In genomic region chr9:16744386-16744785, GRCh38 we compare ENCODE assay signal across 33 cellular contexts.
DNase-seq lines count a peak whose midpoint lies in the region; ATAC-seq and TF ChIP-seq lines count a peak whose summit lies in the region.
"Had no signal": no experiment of that assay in that cellular context is flagged by ENCODE, and none has a peak within 500 bp of the region (broad histone marks: within the 10 kb centered on the region; RNA-seq: fewer than 3 reads in every experiment).

No MANE protein-coding gene starts in this region.

- DNase-seq in HFFc6 (peak; percentile 4), brain microvascular endothelial cell (peak; percentile 56), iris pigment epithelial cell (ENCODE audit: low read depth) (peak; percentile 64), 8988T (no peak)
- DNase-seq in activated naive CD4-positive, alpha-beta T cell treated with anti-CD3 and anti-CD28 coated beads, Interleukin-2, amount 50 U/mL, for 72 hours (ENCODE audit: low spot score in 2 of 2) = no peak
- DNase-seq: activated CD4-positive, alpha-beta T cell treated with anti-CD3 and anti-CD28 coated beads, Interleukin-2, amount 50 U/mL, for 4 hours; activated CD4-positive, CD25-positive, alpha-beta regulatory T cell; activated naive CD4-positive, alpha-beta T cell treated with Interleukin-2 at 50 U/mL for 16 hours; activated T-cell treated with anti-CD3 and anti-CD28 coated beads, Interleukin-2, amount 50 U/mL, for 72 hours; adrenal gland; CD4-positive, CD25-positive, alpha-beta regulatory T cell; effector CD4-positive, alpha-beta T cell; hypothalamus; left ventricle myocardium inferior; midbrain; MM.1S; naive thymus-derived CD4-positive, alpha-beta T cell; NCI-H1417 treated with DMSO at 0.1 percent for 48 hours; NCI-H2107; NCI-H446 treated with DMSO at 0.1 percent for 48 hours; NCI-H82; nucleus accumbens; RPMI8226; stimulated activated CD4-positive, alpha-beta T cell treated with anti-CD3 and anti-CD28 coated beads, Interleukin-4, amount 100 ng/mL, for 1 hour; substantia nigra; T-helper 1 cell had no signal

- ATAC-seq in HG02840 (IDR thresholded peaks at IDR 0.05; ENCODE audit: low FRiP score, unreplicated experiment) = no peak
- no peak for ATAC-seq in GM21381 (IDR thresholded peaks at IDR 0.05; ENCODE audit: unreplicated experiment)
- ATAC-seq in activated naive CD4-positive, alpha-beta T cell treated with anti-CD3 and anti-CD28 coated beads, Interleukin-2, amount 50 U/mL, for 72 hours = no peak
- ATAC-seq: activated T-cell treated with anti-CD3 and anti-CD28 coated beads, Interleukin-2, amount 50 U/mL, for 72 hours; gastroesophageal sphincter; K562; naive thymus-derived CD4-positive, alpha-beta T cell; stimulated activated effector memory CD8-positive, alpha-beta T cell treated with anti-CD3 and anti-CD28 coated beads, Interleukin-12 subunit alpha, Interleukin-12 subunit beta, amount 100 ng/mL, for 72 hours had no signal

- in situ Hi-C loops in brain microvascular endothelial cell (cut with HindIII; ENCODE audit: low pct_ligation_motif_present, low sequenced_read_pairs) = no loop called here

- H3K36me3 Mint-ChIP-seq in HFFc6 (ENCODE audit: low read depth) = no peaks in the 10 kb centered on the region
- no peaks in the 10 kb centered on the region for H3K36me3 Mint-ChIP-seq in activated naive CD4-positive, alpha-beta T cell treated with anti-CD3 and anti-CD28 coated beads, Interleukin-2, amount 50 U/mL, for 72 hours
- H3K36me3 Mint-ChIP-seq: CD4-positive, CD25-positive, alpha-beta regulatory T cell; naive thymus-derived CD4-positive, alpha-beta T cell; stimulated activated effector memory CD8-positive, alpha-beta T cell treated with anti-CD3 and anti-CD28 coated beads, Interleukin-12 subunit alpha, Interleukin-12 subunit beta, amount 100 ng/mL, for 72 hours had no signal

- no peak overlapping the region for H3K4me3 ChIP-seq in brain microvascular endothelial cell (ENCODE audit: low read depth, low read length)
- H3K4me3 ChIP-seq: adrenal gland, breast epithelium, gastroesophageal sphincter, K562, left ventricle myocardium inferior had no signal

- TF ChIP-seq CTCF in HFFc6 (IDR thresholded peaks at IDR 0.05) = no peak
- no peak for TF ChIP-seq CTCF in brain microvascular endothelial cell (IDR thresholded peaks at IDR 0.05; ENCODE audit: low read depth, low read length, missing control alignments)

- no peaks in the 10 kb centered on the region for H3K27me3 ChIP-seq in brain microvascular endothelial cell (replicated peaks)
- H3K27me3 ChIP-seq: adrenal gland, breast epithelium, gastroesophageal sphincter had no signal

- no peaks in the 10 kb centered on the region for H3K9me3 Mint-ChIP-seq in HFFc6
- H3K9me3 Mint-ChIP-seq in activated naive CD4-positive, alpha-beta T cell treated with anti-CD3 and anti-CD28 coated beads, Interleukin-2, amount 50 U/mL, for 72 hours = peaks cover 12 to 15% of the 10 kb centered on the region in 2 donors
- H3K9me3 Mint-ChIP-seq: type B pancreatic cell had no signal

- no peaks in the 10 kb centered on the region for H3K36me3 ChIP-seq in brain microvascular endothelial cell (replicated peaks)
- H3K36me3 ChIP-seq: adrenal gland, breast epithelium, gastroesophageal sphincter, left ventricle myocardium inferior had no signal

- no peak overlapping the region for H3K4me3 Mint-ChIP-seq in HFFc6
- H3K4me3 Mint-ChIP-seq: activated T-cell treated with anti-CD3 and anti-CD28 coated beads, Interleukin-2, amount 50 U/mL, for 72 hours; CD4-positive, CD25-positive, alpha-beta regulatory T cell; naive thymus-derived CD4-positive, alpha-beta T cell; stimulated activated effector memory CD8-positive, alpha-beta T cell treated with anti-CD3 and anti-CD28 coated beads, Interleukin-12 subunit alpha, Interleukin-12 subunit beta, amount 100 ng/mL, for 72 hours; type B pancreatic cell had no signal

- peaks cover 12% of the 10 kb centered on the region for H3K4me1 Mint-ChIP-seq in HFFc6 (ENCODE audit: low read depth)
- H3K4me1 Mint-ChIP-seq: CD4-positive, CD25-positive, alpha-beta regulatory T cell; naive thymus-derived CD4-positive, alpha-beta T cell; stimulated activated effector memory CD8-positive, alpha-beta T cell treated with anti-CD3 and anti-CD28 coated beads, Interleukin-12 subunit alpha, Interleukin-12 subunit beta, amount 100 ng/mL, for 72 hours had no signal

- H3K27me3 Mint-ChIP-seq in HFFc6 (ENCODE audit: insufficient read depth) = no peaks in the 10 kb centered on the region
- H3K27me3 Mint-ChIP-seq: CD4-positive, CD25-positive, alpha-beta regulatory T cell; naive thymus-derived CD4-positive, alpha-beta T cell had no signal

- peak overlapping the region; percentile 32 for H3K27ac Mint-ChIP-seq in HFFc6
- no peak overlapping the region for H3K27ac Mint-ChIP-seq in activated naive CD4-positive, alpha-beta T cell treated with anti-CD3 and anti-CD28 coated beads, Interleukin-2, amount 50 U/mL, for 72 hours
- H3K27ac Mint-ChIP-seq: activated T-cell treated with anti-CD3 and anti-CD28 coated beads, Interleukin-2, amount 50 U/mL, for 72 hours; CD4-positive, CD25-positive, alpha-beta regulatory T cell; naive thymus-derived CD4-positive, alpha-beta T cell; stimulated activated effector memory CD8-positive, alpha-beta T cell treated with anti-CD3 and anti-CD28 coated beads, Interleukin-12 subunit alpha, Interleukin-12 subunit beta, amount 100 ng/mL, for 72 hours; type B pancreatic cell had no signal

- peak overlapping the region; percentile 51 for H3K27ac ChIP-seq in brain microvascular endothelial cell
- H3K27ac ChIP-seq: adrenal gland, breast epithelium, gastroesophageal sphincter, left ventricle myocardium inferior had no signal

Comparison
In these comparisons a context has a peak if more than half of its experiments do, and no peak if none do; other contexts are left out.
1. DNase-seq: peak in HFFc6 (single experiment), brain microvascular endothelial cell (single experiment) and iris pigment epithelial cell (single experiment); none in 8988T (single experiment) and activated naive CD4-positive, alpha-beta T cell treated with anti-CD3 and anti-CD28 coated beads, Interleukin-2, amount 50 U/mL, for 72 hours (0 of 2).